8 cellular contexts compared by ENCODE assay signal in genomic region chr5:141878186-141878770, GRCh38. TPM values are rescaled to one million over a fixed set of nuclear protein-coding genes. Genes with fewer than 3 reads are reported as not detected.
DNase-seq lines count a peak whose midpoint lies in the region; ATAC-seq, FAIRE-seq and TF ChIP-seq lines count a peak whose summit lies in the region.

PCDH1 (minus strand) TSS chr5:141878410; CDS start chr5:141878262, 148 bp downstream.

- H3K9ac ChIP-seq in BLaER1: no peak within 1 kb of the TSS
- H3K9ac ChIP-seq in HUES48 (ENCODE audit: low read depth, low read length): peak within 1 kb of the TSS; percentile 51; the same call in 1 of the 2 replicates

- H3K36me3 ChIP-seq in BLaER1 (no peaks in the 10 kb centered on the region), HUES48 (ENCODE audit: control insufficient read depth, insufficient read depth, low read length) (no peaks in the 10 kb centered on the region)

- no peaks in the 10 kb centered on the region for H3K9me3 ChIP-seq in BLaER1
- no peaks in the 10 kb centered on the region for H3K9me3 ChIP-seq in HUES48 (ENCODE audit: control insufficient read depth, insufficient read depth, low read length)

- ATAC-seq in naive B cell (ENCODE audit: low read depth in 2 of 2) (peak; percentile 21 to 22), HG03139 (IDR thresholded peaks at IDR 0.05; ENCODE audit: unreplicated experiment) (no peak)

- intact Hi-C loops in activated T-helper 1 cell treated with anti-CD3 and anti-CD28 coated beads, Interleukin-12 subunit alpha, Interleukin-12 subunit beta, Interleukin-2, Interleukin-4 antibody, amounts not matched to agents 30 ng/mL and 10 ng/mL and 1 ng/mL, durations not matched to agents 14 hours and 24 hours and 36 hours (cut with micrococcal nuclease): loop anchor here (2.0 to 5.0 kb wide), 3 partner anchors 51 to 461 kb away; partner anchors contain the start of gene PCDHGB7

- H3K4me1 Mint-ChIP-seq in activated T-helper 1 cell treated with anti-CD3 and anti-CD28 coated beads, Interleukin-12 subunit alpha, Interleukin-12 subunit beta, Interleukin-2, Interleukin-4 antibody, amounts not matched to agents 30 ng/mL and 10 ng/mL and 1 ng/mL, durations not matched to agents 14 hours and 24 hours and 36 hours (ENCODE audit: low read depth): peaks cover 25% of the 10 kb centered on the region
- peaks cover 27 to 30% (median 28%) of the 10 kb centered on the region in 3 donors for H3K4me1 Mint-ChIP-seq in naive B cell

- no peak for FAIRE-seq in urothelium cell line (lab: Jason Lieb, UNC)

- H3K27me3 ChIP-seq in BLaER1: peaks cover 77% of the 10 kb centered on the region
- H3K27me3 ChIP-seq in HUES48 (ENCODE audit: control insufficient read depth, insufficient read depth, low read length): peaks cover 3% of the 10 kb centered on the region; the same call in 1 of the 2 replicates

- peak within 1 kb of the TSS; percentile 82 for H3K4me2 ChIP-seq in BLaER1

- peak within 1 kb of the TSS; percentile 37 for H3K27ac Mint-ChIP-seq in activated T-helper 1 cell treated with anti-CD3 and anti-CD28 coated beads, Interleukin-12 subunit alpha, Interleukin-12 subunit beta, Interleukin-2, Interleukin-4 antibody, amounts not matched to agents 30 ng/mL and 10 ng/mL and 1 ng/mL, durations not matched to agents 14 hours and 24 hours and 36 hours
- H3K27ac Mint-ChIP-seq in naive B cell: peak within 1 kb of the TSS in 5 of 6 donors; percentile 14 to 97 (median 51)

- H3K27me3 Mint-ChIP-seq in activated T-helper 1 cell treated with anti-CD3 and anti-CD28 coated beads, Interleukin-12 subunit alpha, Interleukin-12 subunit beta, Interleukin-2, Interleukin-4 antibody, amounts not matched to agents 30 ng/mL and 10 ng/mL and 1 ng/mL, durations not matched to agents 14 hours and 24 hours and 36 hours (ENCODE audit: insufficient read depth): peaks cover 78% of the 10 kb centered on the region
- peaks cover 56 to 89% (median 87%) of the 10 kb centered on the region in 3 donors for H3K27me3 Mint-ChIP-seq in naive B cell

- H3K4me3 Mint-ChIP-seq in activated T-helper 1 cell treated with anti-CD3 and anti-CD28 coated beads, Interleukin-12 subunit alpha, Interleukin-12 subunit beta, Interleukin-2, Interleukin-4 antibody, amounts not matched to agents 30 ng/mL and 10 ng/mL and 1 ng/mL, durations not matched to agents 14 hours and 24 hours and 36 hours: peak within 1 kb of the TSS; percentile 76
- peak within 1 kb of the TSS; percentile 78 to 94 (median 86) for H3K4me3 Mint-ChIP-seq in naive B cell

- DNase-seq in activated T-helper 1 cell treated with anti-CD3 and anti-CD28 coated beads, Interleukin-12 subunit alpha, Interleukin-12 subunit beta, Interleukin-2, Interleukin-4 antibody, amounts not matched to agents 30 ng/mL and 10 ng/mL and 1 ng/mL, durations not matched to agents 14 hours and 24 hours and 36 hours (ENCODE audit: low spot score): no peak
- DNase-seq in fibroblast of the aortic adventitia (ENCODE audit: low read depth) (no peak), naive B cell (peak; percentile 28), urothelium cell line (ENCODE audit: low spot score) (peak; percentile 51), SIG-M5 treated with dmso at 0.1 percent for 504 hours (lab: John Stamatoyannopoulos, UW; ENCODE audit: unreplicated experiment) (no peak)

- no peaks in the 10 kb centered on the region for H3K36me3 Mint-ChIP-seq in activated T-helper 1 cell treated with anti-CD3 and anti-CD28 coated beads, Interleukin-12 subunit alpha, Interleukin-12 subunit beta, Interleukin-2, Interleukin-4 antibody, amounts not matched to agents 30 ng/mL and 10 ng/mL and 1 ng/mL, durations not matched to agents 14 hours and 24 hours and 36 hours (ENCODE audit: low read depth)
- peaks cover 0 to 8% of the 10 kb centered on the region in 2 donors for H3K36me3 Mint-ChIP-seq in naive B cell

- no peaks in the 10 kb centered on the region for H3K9me3 Mint-ChIP-seq in activated T-helper 1 cell treated with anti-CD3 and anti-CD28 coated beads, Interleukin-12 subunit alpha, Interleukin-12 subunit beta, Interleukin-2, Interleukin-4 antibody, amounts not matched to agents 30 ng/mL and 10 ng/mL and 1 ng/mL, durations not matched to agents 14 hours and 24 hours and 36 hours
- H3K9me3 Mint-ChIP-seq in naive B cell: peaks cover 0 to 2% (median 0%) of the 10 kb centered on the region in 7 donors

- H3K4me3 ChIP-seq in BLaER1 (peak within 1 kb of the TSS; percentile 60), HUES48 (ENCODE audit: low read depth, low read length) (peak within 1 kb of the TSS; percentile 85), fibroblast of the aortic adventitia (ENCODE audit: low read depth, low read length) (peak within 1 kb of the TSS; percentile 58)

- H4K20me1 ChIP-seq in BLaER1: peaks cover 46% of the 10 kb centered on the region; the same call in 1 of the 2 replicates

- peaks cover 62% of the 10 kb centered on the region for H3K4me1 ChIP-seq in BLaER1
- peaks cover 56% of the 10 kb centered on the region for H3K4me1 ChIP-seq in HUES48 (ENCODE audit: control insufficient read depth, insufficient read depth, low read length)

- no peak within 1 kb of the TSS for H3K27ac ChIP-seq in BLaER1
- peak within 1 kb of the TSS; percentile 93 for H3K27ac ChIP-seq in HUES48 (ENCODE audit: low read depth, low read length)

- no peak for TF ChIP-seq CTCF in fibroblast of the aortic adventitia (IDR thresholded peaks at IDR 0.05; ENCODE audit: insufficient read depth, low read length)

RNA-seq across cellular contexts. Expression of gene PCDH1, which starts in this region (rescaled TPM):
- not detected in 2 replicates for total RNA-seq in activated T-helper 1 cell treated with anti-CD3 and anti-CD28 coated beads, Interleukin-12 subunit alpha, Interleukin-12 subunit beta, Interleukin-2, Interleukin-4 antibody, amounts not matched to agents 30 ng/mL and 10 ng/mL and 1 ng/mL, durations not matched to agents 14 hours and 24 hours and 36 hours
- total RNA-seq in fibroblast of the aortic adventitia (ENCODE audit: low replicate concordance): 0.90 and 3.2 TPM in 2 replicates
- not detected for polyA plus RNA-seq in naive B cell (ENCODE audit: low read depth in 6 of 6)

Comparison
In these comparisons a context has a peak if more than half of its experiments do, and no peak if none do; other contexts are left out.
1. Peak in DNase-seq and ATAC-seq in naive B cell; RNA of the gene not detected or under 1 TPM.